ENCODE assay signal across 23 cellular contexts in genomic region chr12:52398176-52398575, GRCh38. TPM values are rescaled to one million over a fixed set of nuclear protein-coding genes. Genes with fewer than 3 reads are reported as not detected.
A peak's percentile ranks its signal among the peaks of the same experiment; 100 is the strongest.
DNase-seq lines count a peak whose midpoint lies in the region; ATAC-seq, FAIRE-seq and TF ChIP-seq lines count a peak whose summit lies in the region.
"Had no signal": no experiment of that assay in that cellular context is flagged by ENCODE, and none has a peak within 500 bp of the region (broad histone marks: within the 10 kb centered on the region; RNA-seq: fewer than 3 reads in every experiment).

No MANE protein-coding gene starts in this region.

- H3K36me3 ChIP-seq in HepG2 (replicated peaks in 1 of 2; ENCODE audit: control insufficient read depth in 1 of 2, insufficient read depth in 2 of 2, low read length in 2 of 2) = no peaks in the 10 kb centered on the region
- H3K36me3 ChIP-seq in right lobe of liver = no peaks in the 10 kb centered on the region

- H3K4me1 ChIP-seq in HepG2 (ENCODE audit: insufficient read depth, low read length) = no peaks in the 10 kb centered on the region
- no peaks in the 10 kb centered on the region for H3K4me1 ChIP-seq in right lobe of liver

- TF ChIP-seq POLR2A in HepG2 (IDR thresholded peaks at IDR 0.05; ENCODE audit: insufficient read depth in 1 of 2, low read depth in 2 of 2, low read length in 2 of 2) = no peak
- TF ChIP-seq POLR2A in right lobe of liver (IDR thresholded peaks at IDR 0.05) = no peak

- no peak overlapping the region for H3K9ac ChIP-seq in HepG2 (ENCODE audit: insufficient read depth, low read depth, low read length)

- DNase-seq in HepG2 (ENCODE audit: low spot score) (no peak), right lobe of liver (no peak), NAMALWA (ENCODE audit: low spot score) (peak; percentile 19), fibroblast of mammary gland (ENCODE audit: low read depth) (peak; percentile 49), NCI-H146 treated with DMSO at 0.1 percent for 48 hours (lab: John Stamatoyannopoulos, UW; ENCODE audit: unreplicated experiment) (no peak), HPDE6-E6E7 (ENCODE audit: extremely low spot score) (no peak)
- no peak for DNase-seq in activated T-cell treated with anti-CD3 and anti-CD28 coated beads, Interleukin-2, amount 50 U/mL, for 1 hour
- DNase-seq: C1 segment of cervical spinal cord; CD4-positive, alpha-beta memory T cell; COR-L47; DND-41; NCI-H1092 treated with DMSO at 0.1 percent for 48 hours; NCI-H1436; NCI-H187 treated with DMSO at 0.1 percent for 48 hours; NCI-H2107; NCI-H524; NCI-H748 treated with DMSO at 0.1 percent for 48 hours had no signal

- TF ChIP-seq EP300 in HepG2 (IDR thresholded peaks at IDR 0.05; ENCODE audit: low read depth in 2 of 2, low read length in 2 of 2) (no peak), HepG2 (CRISPR knock-in tag; IDR thresholded peaks at IDR 0.05; ENCODE audit: borderline replicate concordance) (no peak)

- in situ Hi-C loops in HepG2 (cut with HindIII; ENCODE audit: extremely low pct_ligation_motif_present, low pct_unique_long_range_greater_than_20kb) = loop anchor here (25.0 kb wide), 1 partner anchor 589 kb away; no protein-coding TSS in a partner anchor

- H3K79me2 ChIP-seq in HepG2 (ENCODE audit: insufficient read depth, low read length) = no peaks in the 10 kb centered on the region

- H3K27ac ChIP-seq in HepG2 (ENCODE audit: extremely low read length, insufficient read depth, low read length) (no peak overlapping the region), right lobe of liver (no peak overlapping the region)
- H3K27ac ChIP-seq: A549 had no signal

- no TSS peak for BruUV-seq in HepG2 (replicated peaks; lab: Mats Ljungman, UMichigan)

- no peak overlapping the region for H2AFZ ChIP-seq in HepG2 (ENCODE audit: low read length)

- H3K4me3 ChIP-seq in HepG2 (replicated peaks in 1 of 3; ENCODE audit: insufficient read depth in 1 of 3, low read depth in 2 of 3, low read length in 3 of 3) (no peak overlapping the region), right lobe of liver (no peak overlapping the region), fibroblast of mammary gland (ENCODE audit: control insufficient read depth, low read depth, low read length) (no peak overlapping the region)
- H3K4me3 ChIP-seq: A549 had no signal

- POLR2A ChIA-PET in HepG2 (lab: Yijun Ruan, JAX) = no interaction called here

- peaks cover 1 to 17% of the 10 kb centered on the region in 2 experiments; a peak in 4 of 5 replicates for H3K27me3 ChIP-seq in HepG2 (ENCODE audit: control insufficient read depth in 1 of 2, insufficient read depth in 2 of 2, low read length in 2 of 2)
- H3K27me3 ChIP-seq in right lobe of liver = no peaks in the 10 kb centered on the region

- no peak for TF ChIP-seq RAD21 in HepG2 (CRISPR knock-in tag; IDR thresholded peaks at IDR 0.05)

- FAIRE-seq in HepG2 (lab: Jason Lieb, UNC) = no peak
- FAIRE-seq: A549, GM19239, RCC 7860 had no signal

- CTCF ChIA-PET in HepG2 (lab: Yijun Ruan, JAX; ENCODE audit: low intra/inter-chr PET ratio, low total read pairs) = no interaction called here

- H3K4me2 ChIP-seq in HepG2 (ENCODE audit: low read depth, low read length) = no peak overlapping the region
- H3K4me2 ChIP-seq: A549 had no signal

- H3K9me3 ChIP-seq in HepG2 (ENCODE audit: low read length) (no peaks in the 10 kb centered on the region), right lobe of liver (no peaks in the 10 kb centered on the region)
- H3K9me3 ChIP-seq: A549 had no signal

- intact Hi-C loops in HepG2 (cut with micrococcal nuclease; ENCODE audit: unreplicated experiment) = no loop called here
- intact Hi-C loops in right lobe of liver (cut with DNase I) = loop anchor here in 1 of 2 donors (10.0 kb wide), 1 partner anchor 167 kb away; no protein-coding TSS in a partner anchor

- TF ChIP-seq CTCF in HepG2 (CRISPR knock-in tag; IDR thresholded peaks at IDR 0.05) (no peak), right lobe of liver (IDR thresholded peaks at IDR 0.05) (no peak), fibroblast of mammary gland (conservative IDR thresholded peaks at IDR 0.05; ENCODE audit: control insufficient read depth, insufficient read depth, low read depth, low read length) (no peak)

- 0 out of 2 replicates have a peak, but pooled peaks cover 2% of the 10 kb centered on the region for H4K20me1 ChIP-seq in HepG2 (ENCODE audit: insufficient read depth, low read length)

- ATAC-seq in HepG2 = no peak
- no peak for ATAC-seq in right lobe of liver
- ATAC-seq: SK-N-SH treated with all-trans-retinoic acid at 6 μM for 48 hours had no signal

- WGBS in HepG2 (ENCODE audit: low lambda C conversion rate) = 0% methylated on average over 1 of the region's 1 CpG
- WGBS in right lobe of liver (ENCODE audit: insufficient coverage, low coverage, low lambda C conversion rate, missing lambda C conversion rate) = 57% methylated on average over 1 of the region's 1 CpG

RNA-seq across cellular contexts. Expression of gene KRT82, which starts 8.0 kb away (rescaled TPM):
- not detected in 2 replicates for total RNA-seq in HepG2 (2016; rRNA removed; fragmentation: Illumina TruSeq; extraction: Trizol)
- total RNA-seq in HepG2 (2016; cell fraction: cytosol; rRNA removed; fragmentation: Illumina TruSeq; extraction: Trizol; ENCODE audit: low read depth) = not detected in 2 replicates
- not detected in 2 replicates for total RNA-seq in HepG2 (2016; cell fraction: insoluble cytoplasmic fraction; rRNA removed; fragmentation: Illumina TruSeq; extraction: Trizol)
- not detected in 2 replicates for total RNA-seq in HepG2 (2016; cell fraction: membrane; rRNA removed; fragmentation: Illumina TruSeq; extraction: Trizol)
- total RNA-seq in HepG2 (2016; cell fraction: nucleus; rRNA removed; fragmentation: Illumina TruSeq; extraction: Trizol) = not detected in 2 replicates
- not detected in 2 replicates for polyA plus RNA-seq in HepG2 (2011; rRNA removed)
- not detected in 2 replicates for polyA plus RNA-seq in HepG2 (2011; cell fraction: cytosol; rRNA removed)
- polyA plus RNA-seq in HepG2 (2011; cell fraction: nucleus; rRNA removed) = not detected in 2 replicates
- not detected in 2 replicates for polyA plus RNA-seq in HepG2 (2012)
- not detected in 2 replicates for polyA plus RNA-seq in HepG2 (2016; cell fraction: cytosol; fragmentation: Illumina TruSeq; extraction: Trizol; ENCODE audit: low read depth)
- not detected in 2 replicates for polyA plus RNA-seq in HepG2 (2016; cell fraction: insoluble cytoplasmic fraction; fragmentation: Illumina TruSeq; extraction: Trizol; ENCODE audit: low read depth)
- not detected in 2 replicates for polyA plus RNA-seq in HepG2 (2016; cell fraction: membrane; fragmentation: Illumina TruSeq; extraction: Trizol; ENCODE audit: low read depth)
- polyA plus RNA-seq in HepG2 (2016; cell fraction: nucleus; fragmentation: Illumina TruSeq; extraction: Trizol; ENCODE audit: insufficient read depth, low read depth) = not detected in 2 replicates
- not detected in 2 replicates for polyA minus RNA-seq in HepG2 (2011; rRNA and poly(A)+ RNA removed; ENCODE audit: low replicate concordance)
- not detected in 2 replicates for polyA minus RNA-seq in HepG2 (2011; cell fraction: cytosol; rRNA and poly(A)+ RNA removed)
- polyA minus RNA-seq in HepG2 (2011; cell fraction: nucleus; rRNA and poly(A)+ RNA removed) = not detected in 2 replicates
- total RNA-seq in right lobe of liver = not detected
- total RNA-seq: CD4-positive, alpha-beta memory T cell; H4 had no signal
- polyA plus RNA-seq: A549; CD4-positive, alpha-beta memory T cell; IgD-negative memory B cell had no signal

RNA-seq across cellular contexts. Expression of gene KRT84, which starts 12.7 kb away (rescaled TPM):
- total RNA-seq in HepG2 (2016; rRNA removed; fragmentation: Illumina TruSeq; extraction: Trizol) (not detected in 2 replicates), right lobe of liver (not detected)
- total RNA-seq in HepG2 (2016; cell fraction: cytosol; rRNA removed; fragmentation: Illumina TruSeq; extraction: Trizol; ENCODE audit: low read depth) = not detected in 2 replicates
- total RNA-seq in HepG2 (2016; cell fraction: insoluble cytoplasmic fraction; rRNA removed; fragmentation: Illumina TruSeq; extraction: Trizol) = not detected in 2 replicates
- total RNA-seq in HepG2 (2016; cell fraction: membrane; rRNA removed; fragmentation: Illumina TruSeq; extraction: Trizol) = not detected in 2 replicates
- total RNA-seq in HepG2 (2016; cell fraction: nucleus; rRNA removed; fragmentation: Illumina TruSeq; extraction: Trizol) = not detected in 2 replicates
- polyA plus RNA-seq in HepG2 (2011; rRNA removed) = not detected in 2 replicates
- not detected in 2 replicates for polyA plus RNA-seq in HepG2 (2011; cell fraction: cytosol; rRNA removed)
- not detected in 2 replicates for polyA plus RNA-seq in HepG2 (2011; cell fraction: nucleus; rRNA removed)
- polyA plus RNA-seq in HepG2 (2012) = not detected in 2 replicates
- not detected in 2 replicates for polyA plus RNA-seq in HepG2 (2016; cell fraction: cytosol; fragmentation: Illumina TruSeq; extraction: Trizol; ENCODE audit: low read depth)
- polyA plus RNA-seq in HepG2 (2016; cell fraction: insoluble cytoplasmic fraction; fragmentation: Illumina TruSeq; extraction: Trizol; ENCODE audit: low read depth) = not detected in 2 replicates
- polyA plus RNA-seq in HepG2 (2016; cell fraction: membrane; fragmentation: Illumina TruSeq; extraction: Trizol; ENCODE audit: low read depth) = not detected in 2 replicates
- polyA plus RNA-seq in HepG2 (2016; cell fraction: nucleus; fragmentation: Illumina TruSeq; extraction: Trizol; ENCODE audit: insufficient read depth, low read depth) = not detected in 2 replicates
- polyA minus RNA-seq in HepG2 (2011; rRNA and poly(A)+ RNA removed; ENCODE audit: low replicate concordance) = not detected in 2 replicates
- not detected in 2 replicates for polyA minus RNA-seq in HepG2 (2011; cell fraction: cytosol; rRNA and poly(A)+ RNA removed)
- polyA minus RNA-seq in HepG2 (2011; cell fraction: nucleus; rRNA and poly(A)+ RNA removed) = not detected in 2 replicates
- total RNA-seq: CD4-positive, alpha-beta memory T cell; H4 had no signal
- polyA plus RNA-seq: A549; CD4-positive, alpha-beta memory T cell; IgD-negative memory B cell had no signal

RNA-seq across cellular contexts. Expression of gene KRT85, which starts 30.9 kb away (rescaled TPM):
- not detected in 2 replicates for total RNA-seq in HepG2 (2016; rRNA removed; fragmentation: Illumina TruSeq; extraction: Trizol)
- total RNA-seq in HepG2 (2016; cell fraction: cytosol; rRNA removed; fragmentation: Illumina TruSeq; extraction: Trizol; ENCODE audit: low read depth) = not detected in 2 replicates
- total RNA-seq in HepG2 (2016; cell fraction: insoluble cytoplasmic fraction; rRNA removed; fragmentation: Illumina TruSeq; extraction: Trizol) = not detected in 2 replicates
- total RNA-seq in HepG2 (2016; cell fraction: membrane; rRNA removed; fragmentation: Illumina TruSeq; extraction: Trizol) = not detected in 2 replicates
- total RNA-seq in HepG2 (2016; cell fraction: nucleus; rRNA removed; fragmentation: Illumina TruSeq; extraction: Trizol) = not detected in 2 replicates
- polyA plus RNA-seq in HepG2 (2011; rRNA removed) = not detected in 2 replicates
- polyA plus RNA-seq in HepG2 (2011; cell fraction: cytosol; rRNA removed) = not detected in 2 replicates
- polyA plus RNA-seq in HepG2 (2011; cell fraction: nucleus; rRNA removed) = not detected in 2 replicates
- not detected in 2 replicates for polyA plus RNA-seq in HepG2 (2012)
- polyA plus RNA-seq in HepG2 (2016; cell fraction: cytosol; fragmentation: Illumina TruSeq; extraction: Trizol; ENCODE audit: low read depth) = not detected in 2 replicates
- polyA plus RNA-seq in HepG2 (2016; cell fraction: insoluble cytoplasmic fraction; fragmentation: Illumina TruSeq; extraction: Trizol; ENCODE audit: low read depth) = not detected in 2 replicates
- polyA plus RNA-seq in HepG2 (2016; cell fraction: membrane; fragmentation: Illumina TruSeq; extraction: Trizol; ENCODE audit: low read depth) = not detected in 2 replicates
- not detected in 2 replicates for polyA plus RNA-seq in HepG2 (2016; cell fraction: nucleus; fragmentation: Illumina TruSeq; extraction: Trizol; ENCODE audit: insufficient read depth, low read depth)
- polyA minus RNA-seq in HepG2 (2011; rRNA and poly(A)+ RNA removed; ENCODE audit: low replicate concordance) = not detected in 2 replicates
- polyA minus RNA-seq in HepG2 (2011; cell fraction: cytosol; rRNA and poly(A)+ RNA removed) = not detected in 2 replicates
- not detected in 2 replicates for polyA minus RNA-seq in HepG2 (2011; cell fraction: nucleus; rRNA and poly(A)+ RNA removed)
- total RNA-seq in right lobe of liver = not detected
- total RNA-seq: CD4-positive, alpha-beta memory T cell; H4 had no signal
- polyA plus RNA-seq: CD4-positive, alpha-beta memory T cell; IgD-negative memory B cell had no signal

RNA-seq across cellular contexts. Expression of gene KRT75, which starts 36.0 kb away (rescaled TPM):
- not detected in 2 replicates for total RNA-seq in HepG2 (2016; rRNA removed; fragmentation: Illumina TruSeq; extraction: Trizol)
- not detected in 2 replicates for total RNA-seq in HepG2 (2016; cell fraction: cytosol; rRNA removed; fragmentation: Illumina TruSeq; extraction: Trizol; ENCODE audit: low read depth)
- not detected in 2 replicates for total RNA-seq in HepG2 (2016; cell fraction: insoluble cytoplasmic fraction; rRNA removed; fragmentation: Illumina TruSeq; extraction: Trizol)
- not detected in 2 replicates for total RNA-seq in HepG2 (2016; cell fraction: membrane; rRNA removed; fragmentation: Illumina TruSeq; extraction: Trizol)
- not detected in 2 replicates for total RNA-seq in HepG2 (2016; cell fraction: nucleus; rRNA removed; fragmentation: Illumina TruSeq; extraction: Trizol)
- not detected in 2 replicates for polyA plus RNA-seq in HepG2 (2011; rRNA removed)
- not detected in 2 replicates for polyA plus RNA-seq in HepG2 (2011; cell fraction: cytosol; rRNA removed)
- not detected in 2 replicates for polyA plus RNA-seq in HepG2 (2011; cell fraction: nucleus; rRNA removed)
- polyA plus RNA-seq in HepG2 (2012) = not detected in 2 replicates
- polyA plus RNA-seq in HepG2 (2016; cell fraction: cytosol; fragmentation: Illumina TruSeq; extraction: Trizol; ENCODE audit: low read depth) = not detected in 2 replicates
- polyA plus RNA-seq in HepG2 (2016; cell fraction: insoluble cytoplasmic fraction; fragmentation: Illumina TruSeq; extraction: Trizol; ENCODE audit: low read depth) = not detected in 2 replicates
- not detected in 2 replicates for polyA plus RNA-seq in HepG2 (2016; cell fraction: membrane; fragmentation: Illumina TruSeq; extraction: Trizol; ENCODE audit: low read depth)
- not detected in 2 replicates for polyA plus RNA-seq in HepG2 (2016; cell fraction: nucleus; fragmentation: Illumina TruSeq; extraction: Trizol; ENCODE audit: insufficient read depth, low read depth)
- not detected in 2 replicates for polyA minus RNA-seq in HepG2 (2011; rRNA and poly(A)+ RNA removed; ENCODE audit: low replicate concordance)
- not detected in 2 replicates for polyA minus RNA-seq in HepG2 (2011; cell fraction: cytosol; rRNA and poly(A)+ RNA removed)
- polyA minus RNA-seq in HepG2 (2011; cell fraction: nucleus; rRNA and poly(A)+ RNA removed) = not detected in 2 replicates
- not detected for total RNA-seq in right lobe of liver
- total RNA-seq: CD4-positive, alpha-beta memory T cell had no signal
- polyA plus RNA-seq: A549; CD4-positive, alpha-beta memory T cell; IgD-negative memory B cell had no signal

RNA-seq across cellular contexts. Expression of gene KRT6B, which starts 53.8 kb away (rescaled TPM):
- total RNA-seq in HepG2 (2016; rRNA removed; fragmentation: Illumina TruSeq; extraction: Trizol) = not detected in 2 replicates
- not detected in 2 replicates for total RNA-seq in HepG2 (2016; cell fraction: cytosol; rRNA removed; fragmentation: Illumina TruSeq; extraction: Trizol; ENCODE audit: low read depth)
- total RNA-seq in HepG2 (2016; cell fraction: insoluble cytoplasmic fraction; rRNA removed; fragmentation: Illumina TruSeq; extraction: Trizol) = not detected in 2 replicates
- total RNA-seq in HepG2 (2016; cell fraction: membrane; rRNA removed; fragmentation: Illumina TruSeq; extraction: Trizol) = not detected in 2 replicates
- total RNA-seq in HepG2 (2016; cell fraction: nucleus; rRNA removed; fragmentation: Illumina TruSeq; extraction: Trizol) = not detected in 2 replicates
- polyA plus RNA-seq in HepG2 (2011; rRNA removed) = 0.07 TPM in 1 of 2 replicates, not detected in the other
- not detected in 2 replicates for polyA plus RNA-seq in HepG2 (2011; cell fraction: cytosol; rRNA removed)
- not detected in 2 replicates for polyA plus RNA-seq in HepG2 (2011; cell fraction: nucleus; rRNA removed)
- polyA plus RNA-seq in HepG2 (2012) = not detected in 2 replicates
- not detected in 2 replicates for polyA plus RNA-seq in HepG2 (2016; cell fraction: cytosol; fragmentation: Illumina TruSeq; extraction: Trizol; ENCODE audit: low read depth)
- not detected in 2 replicates for polyA plus RNA-seq in HepG2 (2016; cell fraction: insoluble cytoplasmic fraction; fragmentation: Illumina TruSeq; extraction: Trizol; ENCODE audit: low read depth)
- not detected in 2 replicates for polyA plus RNA-seq in HepG2 (2016; cell fraction: membrane; fragmentation: Illumina TruSeq; extraction: Trizol; ENCODE audit: low read depth)
- not detected in 2 replicates for polyA plus RNA-seq in HepG2 (2016; cell fraction: nucleus; fragmentation: Illumina TruSeq; extraction: Trizol; ENCODE audit: insufficient read depth, low read depth)
- polyA minus RNA-seq in HepG2 (2011; rRNA and poly(A)+ RNA removed; ENCODE audit: low replicate concordance) = 2.5 TPM in 1 of 2 replicates, not detected in the other
- polyA minus RNA-seq in HepG2 (2011; cell fraction: cytosol; rRNA and poly(A)+ RNA removed) = not detected in 2 replicates
- not detected in 2 replicates for polyA minus RNA-seq in HepG2 (2011; cell fraction: nucleus; rRNA and poly(A)+ RNA removed)
- under 1 TPM in 1 of 6 experiments, not detected in 5; 0.13 TPM for total RNA-seq in right lobe of liver
- total RNA-seq: CD4-positive, alpha-beta memory T cell; H4 had no signal
- polyA plus RNA-seq: A549; CD4-positive, alpha-beta memory T cell; IgD-negative memory B cell had no signal

Comparison
In these comparisons a context has a peak if more than half of its experiments do, and no peak if none do; other contexts are left out.
1. DNase-seq: peak in NAMALWA (single experiment) and fibroblast of mammary gland (single experiment); none in HepG2 (single experiment), right lobe of liver (0 of 3), NCI-H146 treated with DMSO at 0.1 percent for 48 hours (single experiment), activated T-cell treated with anti-CD3 and anti-CD28 coated beads, Interleukin-2, amount 50 U/mL, for 1 hour (single experiment) and HPDE6-E6E7 (single experiment).